Comparison of ENCODE assay signal across 1 cellular context in genomic region chr10:77911535-77912123, GRCh38.
TF ChIP-seq lines count a peak whose summit lies in the region.

No MANE protein-coding gene starts in this region.

TF ChIP-seq in HepG2, 621 proteins besides CTCF, POLR2A, EP300 and RAD21 (continued from another document and continues in another):
- TF ChIP-seq ZNF609 (CRISPR knock-in tag; IDR thresholded peaks at IDR 0.05; ENCODE audit: borderline replicate concordance) (no peak), HNF1A (IDR thresholded peaks at IDR 0.05; ENCODE audit: low read depth) (0 out of 2 replicates have a peak, but pooled peaks have one; percentile 18), HNF1A (CRISPR knock-in tag; IDR thresholded peaks at IDR 0.05; ENCODE audit: borderline replicate concordance) (no peak), KDM4B (CRISPR knock-in tag; IDR thresholded peaks at IDR 0.05) (0 out of 2 replicates have a peak, but pooled peaks have one; percentile 19), ZNF343 (CRISPR knock-in tag; IDR thresholded peaks at IDR 0.05) (no peak), ELF1 (CRISPR knock-in tag; IDR thresholded peaks at IDR 0.05) (no peak), SYNCRIP (IDR thresholded peaks at IDR 0.05; ENCODE audit: insufficient read depth, low read depth, low read length) (no peak), KMT2A (CRISPR knock-in tag; IDR thresholded peaks at IDR 0.05) (peak; percentile 14; the same call in 1 of the 2 replicates), GATAD2A (CRISPR knock-in tag; IDR thresholded peaks at IDR 0.05) (peak; percentile 95), ATF3 (CRISPR knock-in tag; IDR thresholded peaks at IDR 0.05) (no peak), ZNF383 (CRISPR knock-in tag; IDR thresholded peaks at IDR 0.05; ENCODE audit: borderline replicate concordance) (no peak), MEF2D (CRISPR knock-in tag; IDR thresholded peaks at IDR 0.05) (no peak), ZNF883 (CRISPR knock-in tag; IDR thresholded peaks at IDR 0.05; ENCODE audit: not compliant biosample characterization) (no peak), TAF1 (CRISPR knock-in tag; IDR thresholded peaks at IDR 0.05) (no peak), ZBTB25 (CRISPR knock-in tag; IDR thresholded peaks at IDR 0.05) (peak; percentile 58; the same call in 1 of the 2 replicates), ZNF3 (CRISPR knock-in tag; IDR thresholded peaks at IDR 0.05) (no peak), THAP8 (CRISPR knock-in tag; IDR thresholded peaks at IDR 0.05; ENCODE audit: borderline replicate concordance) (no peak), ATF4 (CRISPR knock-in tag; IDR thresholded peaks at IDR 0.05) (peak in 1 of 2 experiments; percentile 74; a peak in 2 of 4 replicates), THAP7 (CRISPR knock-in tag; IDR thresholded peaks at IDR 0.05) (no peak), ZNF282 (IDR thresholded peaks at IDR 0.05; ENCODE audit: partially characterized antibody) (no peak), PRDM15 (CRISPR knock-in tag; IDR thresholded peaks at IDR 0.05) (no peak), NRL (CRISPR knock-in tag; IDR thresholded peaks at IDR 0.05; ENCODE audit: borderline replicate concordance) (no peak), RBAK (CRISPR knock-in tag; IDR thresholded peaks at IDR 0.05) (no peak), ZNF746 (CRISPR knock-in tag; IDR thresholded peaks at IDR 0.05) (no peak), ZMYM4 (CRISPR knock-in tag; IDR thresholded peaks at IDR 0.05) (peak; percentile 46; the same call in 1 of the 2 replicates), RCOR2 (CRISPR knock-in tag; IDR thresholded peaks at IDR 0.05) (peak; percentile 87), CREBL2 (CRISPR knock-in tag; IDR thresholded peaks at IDR 0.05; ENCODE audit: borderline replicate concordance) (no peak), SNAI1 (CRISPR knock-in tag; IDR thresholded peaks at IDR 0.05; ENCODE audit: borderline replicate concordance) (no peak), POGK (CRISPR knock-in tag; conservative IDR thresholded peaks at IDR 0.05) (no peak), HDAC1 (CRISPR knock-in tag; IDR thresholded peaks at IDR 0.05) (peak; percentile 47; the same call in 1 of the 2 replicates), NR2C2 (CRISPR knock-in tag; IDR thresholded peaks at IDR 0.05; ENCODE audit: borderline replicate concordance) (peak; percentile 28; the same call in 1 of the 2 replicates), TEAD2 (CRISPR knock-in tag; IDR thresholded peaks at IDR 0.05) (no peak), FOXO1 (CRISPR knock-in tag; IDR thresholded peaks at IDR 0.05) (peak; percentile 92), BCLAF1 (IDR thresholded peaks at IDR 0.05) (no peak), ZNF33A (CRISPR knock-in tag; IDR thresholded peaks at IDR 0.05; ENCODE audit: borderline replicate concordance) (no peak), MIER3 (CRISPR knock-in tag; IDR thresholded peaks at IDR 0.05; ENCODE audit: borderline replicate concordance) (no peak), ATAD3A (CRISPR knock-in tag; IDR thresholded peaks at IDR 0.05) (no peak), POLR2AphosphoS5 (IDR thresholded peaks at IDR 0.05; ENCODE audit: low read depth, low read length) (no peak), NR1H2 (CRISPR knock-in tag; IDR thresholded peaks at IDR 0.05; ENCODE audit: borderline replicate concordance, low read depth) (no peak)
